ENCODE assay signal across 9 cellular contexts in genomic region chrX:130171446-130172126, GRCh38. TPM values are rescaled to one million over a fixed set of nuclear protein-coding genes. Genes with fewer than 3 reads are reported as not detected.
DNase-seq lines count a peak whose midpoint lies in the region; ATAC-seq, FAIRE-seq and TF ChIP-seq lines count a peak whose summit lies in the region.
"Had no signal": no experiment of that assay in that cellular context is flagged by ENCODE, and none has a peak within 500 bp of the region (broad histone marks: within the 10 kb centered on the region; RNA-seq: fewer than 3 reads in every experiment).

TSS of gene RAB33A (plus strand) at chrX:130171962. CDS start at chrX:130172063, 101 bp downstream.

- TF ChIP-seq CTCF in lower lobe of right lung (IDR thresholded peaks at IDR 0.05), result no peak

- peak within 1 kb of the TSS; percentile 91 to 98 (median 94) for H3K4me3 Mint-ChIP-seq in IgD-negative memory B cell
- peak within 1 kb of the TSS; percentile 87 to 93 for H3K4me3 Mint-ChIP-seq in stimulated activated naive B cell treated with anti-CD40 and anti-IgM and Interleukin-4, amounts not matched to agents 10 μg/mL and 1 μg/mL and 100 μg/mL, for 72 hours

- H3K4me3 ChIP-seq in duodenal mucosa (ENCODE audit: low read depth in 1 of 2, low read length in 2 of 2), result peak within 1 kb of the TSS; percentile 62 to 66
- peak within 1 kb of the TSS; percentile 58 for H3K4me3 ChIP-seq in lower lobe of right lung

- FAIRE-seq in GM18507 (lab: Jason Lieb, UNC), result peak; percentile 65
- FAIRE-seq: endometrium had no signal

- H3K9me3 Mint-ChIP-seq in IgD-negative memory B cell, result no peaks in the 10 kb centered on the region
- no peaks in the 10 kb centered on the region for H3K9me3 Mint-ChIP-seq in stimulated activated naive B cell treated with anti-CD40 and anti-IgM and Interleukin-4, amounts not matched to agents 10 μg/mL and 1 μg/mL and 100 μg/mL, for 72 hours

- peak; percentile 52 to 73 for ATAC-seq in lower lobe of right lung
- ATAC-seq in stimulated activated naive B cell treated with anti-CD40 and anti-IgM and Interleukin-4, amounts not matched to agents 10 μg/mL and 1 μg/mL and 100 μg/mL, for 72 hours (replicated peaks), result peak; percentile 12 to 23

- no peak for DNase-seq in GM18507 (ENCODE audit: extremely low spot score, insufficient read length, low read depth)
- DNase-seq in activated CD4-positive, alpha-beta T cell treated with anti-CD3 and anti-CD28 coated beads for 1 hour, result peak; percentile 18
- DNase-seq in lower lobe of right lung, result peak; percentile 44
- DNase-seq in stimulated activated naive B cell treated with anti-CD40 and anti-IgM and Interleukin-4, amounts not matched to agents 10 μg/mL and 1 μg/mL and 100 μg/mL, for 72 hours, result no peak
- no peak for DNase-seq in GM19238 (ENCODE audit: insufficient read length, low spot score)
- no peak for DNase-seq in 8988T

- peaks cover 24 to 36% (median 29%) of the 10 kb centered on the region in 3 donors for H3K4me1 Mint-ChIP-seq in IgD-negative memory B cell
- H3K4me1 Mint-ChIP-seq in stimulated activated naive B cell treated with anti-CD40 and anti-IgM and Interleukin-4, amounts not matched to agents 10 μg/mL and 1 μg/mL and 100 μg/mL, for 72 hours, result peaks cover 29 to 49% of the 10 kb centered on the region in 2 donors

- intact Hi-C loops in lower lobe of right lung (cut with DNase I), result no loop called here

- no peaks in the 10 kb centered on the region for H3K27me3 ChIP-seq in duodenal mucosa (ENCODE audit: control insufficient read depth in 1 of 2, insufficient read depth in 2 of 2, low read length in 2 of 2)
- H3K27me3 ChIP-seq in lower lobe of right lung (ENCODE audit: low read depth), result no peaks in the 10 kb centered on the region

- H3K27me3 Mint-ChIP-seq in IgD-negative memory B cell, result no peaks in the 10 kb centered on the region
- H3K27me3 Mint-ChIP-seq in stimulated activated naive B cell treated with anti-CD40 and anti-IgM and Interleukin-4, amounts not matched to agents 10 μg/mL and 1 μg/mL and 100 μg/mL, for 72 hours, result no peaks in the 10 kb centered on the region

- H3K9ac ChIP-seq in duodenal mucosa (ENCODE audit: low read depth in 1 of 2, low read length in 2 of 2), result peak within 1 kb of the TSS in 1 of 2 donors; percentile 25

- peak within 1 kb of the TSS in 2 of 3 donors; percentile 31 to 98 for H3K27ac Mint-ChIP-seq in IgD-negative memory B cell
- H3K27ac Mint-ChIP-seq in stimulated activated naive B cell treated with anti-CD40 and anti-IgM and Interleukin-4, amounts not matched to agents 10 μg/mL and 1 μg/mL and 100 μg/mL, for 72 hours, result peak within 1 kb of the TSS; percentile 71

- H3K4me1 ChIP-seq in duodenal mucosa (ENCODE audit: control insufficient read depth in 1 of 2, insufficient read depth in 2 of 2, low read length in 2 of 2) (peaks cover 10% of the 10 kb centered on the region in 2 donors), lower lobe of right lung (peaks cover 23% of the 10 kb centered on the region)

- no peaks in the 10 kb centered on the region for H3K9me3 ChIP-seq in duodenal mucosa (ENCODE audit: control insufficient read depth in 1 of 2, low read length in 2 of 2)
- no peaks in the 10 kb centered on the region for H3K9me3 ChIP-seq in lower lobe of right lung

- peaks cover 2% of the 10 kb centered on the region for H3K36me3 Mint-ChIP-seq in IgD-negative memory B cell
- no peaks in the 10 kb centered on the region for H3K36me3 Mint-ChIP-seq in stimulated activated naive B cell treated with anti-CD40 and anti-IgM and Interleukin-4, amounts not matched to agents 10 μg/mL and 1 μg/mL and 100 μg/mL, for 72 hours

- H3K36me3 ChIP-seq in duodenal mucosa (ENCODE audit: control insufficient read depth in 1 of 2, insufficient read depth in 2 of 2, low read length in 2 of 2) (no peaks in the 10 kb centered on the region), lower lobe of right lung (no peaks in the 10 kb centered on the region)

- H3K27ac ChIP-seq in duodenal mucosa (ENCODE audit: low read depth, low read length) (no peak within 1 kb of the TSS), lower lobe of right lung (peak within 1 kb of the TSS; percentile 56)

RNA-seq across cellular contexts. Expression of gene RAB33A, which starts in this region (rescaled TPM):
- polyA plus RNA-seq in IgD-negative memory B cell, result 11.3 TPM
- total RNA-seq in lower lobe of right lung, result 0.59 TPM

Comparison
In these comparisons a context has a peak if more than half of its experiments do, and no peak if none do; other contexts are left out.
1. Peak in DNase-seq, ATAC-seq, H3K4me3 ChIP-seq and H3K27ac ChIP-seq in lower lobe of right lung; RNA of the gene not detected or under 1 TPM.